ENCODE assay signal across 11 cellular contexts in genomic region chr18:12287131-12287681, GRCh38. TPM values are rescaled to one million over a fixed set of nuclear protein-coding genes. Genes with fewer than 3 reads are reported as not detected.
DNase-seq lines count a peak whose midpoint lies in the region; ATAC-seq and TF ChIP-seq lines count a peak whose summit lies in the region.
"Had no signal": no experiment of that assay in that cellular context is flagged by ENCODE, and none has a peak within 500 bp of the region (broad histone marks: within the 10 kb centered on the region; RNA-seq: fewer than 3 reads in every experiment).

No MANE protein-coding gene starts in this region.

- no peaks in the 10 kb centered on the region for H3K4me1 ChIP-seq in prostate gland (replicated peaks)

- no peak for ATAC-seq in HG03159 (IDR thresholded peaks at IDR 0.05; ENCODE audit: unreplicated experiment)
- no peak for ATAC-seq in HG02763 (IDR thresholded peaks at IDR 0.05; ENCODE audit: unreplicated experiment)

- no peak for TF ChIP-seq CTCF in astrocyte of the spinal cord (IDR thresholded peaks at IDR 0.05; ENCODE audit: low read depth, low read length)
- no peak for TF ChIP-seq CTCF in prostate gland (IDR thresholded peaks at IDR 0.05)

- in situ Hi-C loops in astrocyte of the spinal cord (cut with HindIII; ENCODE audit: low sequenced_read_pairs) = no loop called here

- WGBS in prostate gland = 51% methylated on average over 18 of the region's 37 CpGs

- H3K27me3 ChIP-seq in prostate gland (replicated peaks; ENCODE audit: insufficient read depth) = no peaks in the 10 kb centered on the region
- H3K27me3 ChIP-seq: testis had no signal

- H3K4me3 ChIP-seq in astrocyte of the spinal cord (ENCODE audit: low read depth, low read length) (peak overlapping the region; percentile 49), iPS-11a (ENCODE audit: low read depth, low read length) (peak overlapping the region; percentile 43), prostate gland (peak overlapping the region; percentile 30 to 33)

- no peak for TF ChIP-seq POLR2A in prostate gland (IDR thresholded peaks at IDR 0.05)

- intact Hi-C loops in prostate gland (cut with DNase I) = no loop called here

- DNase-seq in DMS53 treated with DMSO at 0.1 percent for 48 hours (lab: John Stamatoyannopoulos, UW; ENCODE audit: unreplicated experiment) (peak; percentile 60), astrocyte of the spinal cord (ENCODE audit: low read depth, low spot score) (no peak), prostate gland (ENCODE audit: low spot score) (no peak), hypothalamus (lab: John Stamatoyannopoulos, UW) (no peak), NCI-H446 treated with DMSO at 0.1 percent for 48 hours (lab: John Stamatoyannopoulos, UW) (no peak)
- DNase-seq: activated CD4-positive, CD25-positive, alpha-beta regulatory T cell treated with anti-CD3 and anti-CD28 coated beads, Interleukin-2, amount 50 U/mL, for 72 hours had no signal

- H3K9me3 ChIP-seq in prostate gland = no peaks in the 10 kb centered on the region
- H3K9me3 ChIP-seq: testis had no signal

- H3K27ac ChIP-seq in prostate gland = peak overlapping the region; percentile 65 to 75

- H3K36me3 ChIP-seq in prostate gland = no peaks in the 10 kb centered on the region

RNA-seq across cellular contexts. Expression of gene TUBB6, which starts 20.8 kb away (rescaled TPM):
- 100 to 1,000 TPM in 1 of 2 donors, 10 to 100 TPM in 1; 51.9 to 133 TPM for total RNA-seq in prostate gland

RNA-seq across cellular contexts. Expression of gene CIDEA, which starts 33.0 kb away (rescaled TPM):
- not detected for total RNA-seq in prostate gland
- total RNA-seq: Daoy, testis had no signal
